ENCODE assay signal across 15 cellular contexts in genomic region chr10:97511711-97512445, GRCh38. TPM values are rescaled to one million over a fixed set of nuclear protein-coding genes. Genes with fewer than 3 reads are reported as not detected.
DNase-seq lines count a peak whose midpoint lies in the region; ATAC-seq and TF ChIP-seq lines count a peak whose summit lies in the region.
"Had no signal": no experiment of that assay in that cellular context is flagged by ENCODE, and none has a peak within 500 bp of the region (broad histone marks: within the 10 kb centered on the region; RNA-seq: fewer than 3 reads in every experiment).

No MANE protein-coding gene starts in this region.

- H3K27ac Mint-ChIP-seq in WTC11 (peak overlapping the region; percentile 14; the same call in 1 of the 2 replicates), endodermal cell (no peak overlapping the region)
- H3K27ac Mint-ChIP-seq in activated T-cell treated with anti-CD3 and anti-CD28 coated beads, Interleukin-2, amount 50 U/mL, for 72 hours: no peak overlapping the region
- H3K27ac Mint-ChIP-seq: CD14-positive monocyte had no signal

- H3K4me2 ChIP-seq in mammary epithelial cell (ENCODE audit: insufficient read depth, low read depth, low read length): no peak overlapping the region
- H3K4me2 ChIP-seq: KMS-11 had no signal

- in situ Hi-C loops in mammary epithelial cell (cut with MboI; ENCODE audit: low sequenced_read_pairs in 2 of 2): no loop called here

- CTCF ChIA-PET in WTC11 (lab: Charles Lee): interaction anchor here (0.8 to 1.6 kb wide), 5 partner anchors 23 to 60 kb away, joined by 3 to 7 read pairs (median 3); partner anchors contain the start of gene ANKRD2
- CTCF ChIA-PET in mammary epithelial cell (lab: Charles Lee; ENCODE audit: low non-redundant PET): no interaction called here

- H3K27ac ChIP-seq in gastroesophageal sphincter (no peak overlapping the region), sigmoid colon (peak overlapping the region in 3 of 4 donors; percentile 44 to 46 (median 45)), mammary epithelial cell (ENCODE audit: insufficient read depth, low read depth, low read length) (no peak overlapping the region), endodermal cell (ENCODE audit: low read depth, low read length) (no peak overlapping the region)
- H3K27ac ChIP-seq: KMS-11 had no signal

- DNase-seq in WTC11 (ENCODE audit: low spot score): no peak
- DNase-seq in left lobe of liver (ENCODE audit: low spot score): peak; percentile 55
- no peak for DNase-seq in sigmoid colon
- DNase-seq in GM20000 (ENCODE audit: low spot score): no peak
- DNase-seq in activated T-cell treated with anti-CD3 and anti-CD28 coated beads, Interleukin-2, amount 50 U/mL, for 72 hours: no peak
- DNase-seq in mammary epithelial cell: no peak
- no peak for DNase-seq in endodermal cell
- DNase-seq: ACHN, AML-193, NCI-H146, NCI-H2081, NCI-H82 had no signal

- H3K4me1 ChIP-seq in gastroesophageal sphincter: peaks cover 0 to 26% (median 0%) of the 10 kb centered on the region in 3 donors
- peaks cover 0 to 22% (median 16%) of the 10 kb centered on the region in 4 donors for H3K4me1 ChIP-seq in sigmoid colon
- peaks cover 3% of the 10 kb centered on the region for H3K4me1 ChIP-seq in mammary epithelial cell (ENCODE audit: insufficient read depth, low read length)
- peaks cover 7% of the 10 kb centered on the region for H3K4me1 ChIP-seq in endodermal cell (ENCODE audit: control insufficient read depth, insufficient read depth, low read length)

- TF ChIP-seq CTCF in WTC11 (IDR thresholded peaks at IDR 0.05) (no peak), gastroesophageal sphincter (IDR thresholded peaks at IDR 0.05) (no peak), sigmoid colon (IDR thresholded peaks at IDR 0.05) (no peak), GM20000 (IDR thresholded peaks at IDR 0.05; ENCODE audit: extremely low read depth, missing control alignments) (no peak), mammary epithelial cell (conservative IDR thresholded peaks at IDR 0.05 in 1 of 2, IDR thresholded peaks at IDR 0.05 in 1 of 2; ENCODE audit: extremely low read depth in 1 of 2, insufficient read depth in 1 of 2, low read depth in 1 of 2, low read length in 2 of 2) (no peak), endodermal cell (conservative IDR thresholded peaks at IDR 0.05) (no peak)

- POLR2A ChIA-PET in WTC11 (lab: Charles Lee): interaction anchor here (1.6 kb wide), 1 partner anchor 13 kb away, joined by 4 read pairs; the partner anchor contains the start of gene UBTD1

- H3K36me3 Mint-ChIP-seq in WTC11 (no peaks in the 10 kb centered on the region), endodermal cell (ENCODE audit: low read depth) (no peaks in the 10 kb centered on the region)
- no peaks in the 10 kb centered on the region for H3K36me3 Mint-ChIP-seq in activated T-cell treated with anti-CD3 and anti-CD28 coated beads, Interleukin-2, amount 50 U/mL, for 72 hours (ENCODE audit: insufficient read depth in 2 of 2)

- no peak for ATAC-seq in WTC11
- peak; percentile 57 for ATAC-seq in gastroesophageal sphincter
- ATAC-seq in left lobe of liver: peak; percentile 62
- no peak for ATAC-seq in activated T-cell treated with anti-CD3 and anti-CD28 coated beads, Interleukin-2, amount 50 U/mL, for 72 hours (replicated peaks in 1 of 2)

- 40% methylated on average over 1 of the region's 3 CpGs for WGBS in gastroesophageal sphincter (ENCODE audit: low coverage in 1 of 2), 2 donors
- 77 to 90% methylated on average over 3 of the region's 3 CpGs for WGBS in sigmoid colon, 2 donors
- WGBS in mammary epithelial cell (ENCODE audit: low coverage, missing lambda C conversion rate): 100% methylated on average over 3 of the region's 3 CpGs
- 80 to 88% methylated on average over 1 to 2 of the region's 3 CpGs for WGBS in endodermal cell (ENCODE audit: insufficient coverage in 1 of 2, insufficient read length in 1 of 2), 2 experiments

- H3K36me3 ChIP-seq in gastroesophageal sphincter: no peaks in the 10 kb centered on the region
- H3K36me3 ChIP-seq in sigmoid colon: no peaks in the 10 kb centered on the region
- no peaks in the 10 kb centered on the region for H3K36me3 ChIP-seq in mammary epithelial cell (ENCODE audit: insufficient read depth, low read length)
- no peaks in the 10 kb centered on the region for H3K36me3 ChIP-seq in endodermal cell (ENCODE audit: control insufficient read depth, insufficient read depth, low read length)

- intact Hi-C loops in sigmoid colon (cut with DNase I): no loop called here
- intact Hi-C loops in mammary epithelial cell (cut with micrococcal nuclease): no loop called here

- H2AFZ ChIP-seq in mammary epithelial cell (ENCODE audit: low read depth, low read length): no peak overlapping the region

- H3K79me2 ChIP-seq in mammary epithelial cell (ENCODE audit: insufficient read depth, low read length): peaks cover 92% of the 10 kb centered on the region

- no peaks in the 10 kb centered on the region for H3K9me3 ChIP-seq in gastroesophageal sphincter
- no peaks in the 10 kb centered on the region for H3K9me3 ChIP-seq in sigmoid colon
- no peaks in the 10 kb centered on the region for H3K9me3 ChIP-seq in mammary epithelial cell (replicated peaks; ENCODE audit: insufficient read depth, low read length)
- H3K9me3 ChIP-seq in endodermal cell (ENCODE audit: control insufficient read depth, low read length): no peaks in the 10 kb centered on the region

- dilution Hi-C loops in mammary epithelial cell (cut with HindIII; ENCODE audit: low sequenced_read_pairs): loop anchor here (5.0 kb wide), 1 partner anchor 35 kb away; no protein-coding TSS in a partner anchor

- TF ChIP-seq POLR2A in gastroesophageal sphincter (IDR thresholded peaks at IDR 0.05): no peak
- no peak for TF ChIP-seq POLR2A in sigmoid colon (IDR thresholded peaks at IDR 0.05)

- H3K27me3 ChIP-seq in gastroesophageal sphincter (no peaks in the 10 kb centered on the region), sigmoid colon (no peaks in the 10 kb centered on the region), mammary epithelial cell (ENCODE audit: insufficient read depth, low read length) (no peaks in the 10 kb centered on the region), endodermal cell (ENCODE audit: control insufficient read depth, insufficient read depth, low read length, poor library complexity, severe bottlenecking) (no peaks in the 10 kb centered on the region)

- TF ChIP-seq EP300 in gastroesophageal sphincter (IDR thresholded peaks at IDR 0.05) (no peak), sigmoid colon (IDR thresholded peaks at IDR 0.05) (no peak)

- H3K9ac ChIP-seq in mammary epithelial cell (ENCODE audit: insufficient read depth, low read length) (no peak overlapping the region), endodermal cell (ENCODE audit: extremely low read depth, low read length, poor library complexity, severe bottlenecking) (no peak overlapping the region)
- H3K9ac ChIP-seq: KMS-11 had no signal

- no peaks in the 10 kb centered on the region for H3K9me3 Mint-ChIP-seq in WTC11
- no peaks in the 10 kb centered on the region for H3K9me3 Mint-ChIP-seq in activated T-cell treated with anti-CD3 and anti-CD28 coated beads, Interleukin-2, amount 50 U/mL, for 72 hours
- H3K9me3 Mint-ChIP-seq in endodermal cell: no peaks in the 10 kb centered on the region
- H3K9me3 Mint-ChIP-seq: CD14-positive monocyte had no signal

- H4K20me1 ChIP-seq in mammary epithelial cell (ENCODE audit: insufficient read depth, low read length): no peaks in the 10 kb centered on the region

- H3K4me1 Mint-ChIP-seq in WTC11 (peaks cover 33% of the 10 kb centered on the region), endodermal cell (peaks cover 16% of the 10 kb centered on the region)
- no peaks in the 10 kb centered on the region for H3K4me1 Mint-ChIP-seq in activated T-cell treated with anti-CD3 and anti-CD28 coated beads, Interleukin-2, amount 50 U/mL, for 72 hours (ENCODE audit: low read depth)

- H3K4me3 ChIP-seq in gastroesophageal sphincter (no peak overlapping the region), sigmoid colon (no peak overlapping the region), mammary epithelial cell (replicated peaks in 1 of 3; ENCODE audit: insufficient read depth in 1 of 3, low read depth in 2 of 3, low read length in 3 of 3) (no peak overlapping the region), endodermal cell (ENCODE audit: low read length) (no peak overlapping the region)

- H3K27me3 Mint-ChIP-seq in WTC11 (ENCODE audit: low read depth) (no peaks in the 10 kb centered on the region), endodermal cell (ENCODE audit: insufficient read depth) (no peaks in the 10 kb centered on the region)
- H3K27me3 Mint-ChIP-seq in activated T-cell treated with anti-CD3 and anti-CD28 coated beads, Interleukin-2, amount 50 U/mL, for 72 hours (ENCODE audit: low read depth): no peaks in the 10 kb centered on the region

- H3K4me3 Mint-ChIP-seq in WTC11 (no peak overlapping the region), endodermal cell (no peak overlapping the region)
- no peak overlapping the region for H3K4me3 Mint-ChIP-seq in activated T-cell treated with anti-CD3 and anti-CD28 coated beads, Interleukin-2, amount 50 U/mL, for 72 hours
- H3K4me3 Mint-ChIP-seq: CD14-positive monocyte had no signal

- no TSS peak for BruUV-seq in mammary epithelial cell (replicated peaks; lab: Mats Ljungman, UMichigan)

TF ChIP-seq in WTC11, 78 proteins besides CTCF, POLR2A, EP300 and RAD21 (continues in another document):
- TF ChIP-seq JUN (CRISPR knock-in tag; IDR thresholded peaks at IDR 0.05) (no peak), SMAD3 (CRISPR knock-in tag; IDR thresholded peaks at IDR 0.05; ENCODE audit: borderline replicate concordance) (no peak)

RNA-seq across cellular contexts. Expression of gene UBTD1, which starts 13.2 kb away (rescaled TPM):
- total RNA-seq in WTC11 (2021): 29.1 to 35.7 TPM (median 31.2 TPM) in 3 replicates
- 10 to 100 TPM in 1 of 4 donors, 1 to 10 TPM in 3; 2.9 to 16.2 (median 8.9) TPM for total RNA-seq in gastroesophageal sphincter
- 7.1 TPM for total RNA-seq in left lobe of liver
- 1 to 10 TPM; 4.3 to 7.9 (median 7.4) TPM for total RNA-seq in sigmoid colon
- 1 to 10 TPM; 2.3 to 5.9 (median 5.4) TPM for polyA plus RNA-seq in sigmoid colon
- 1 to 10 TPM; 3.7 to 4.1 TPM for total RNA-seq in activated T-cell treated with anti-CD3 and anti-CD28 coated beads, Interleukin-2, amount 50 U/mL, for 72 hours
- total RNA-seq in mammary epithelial cell: 10 to 100 TPM; 21.4 to 30.0 TPM
- 27.4 TPM for polyA plus RNA-seq in mammary epithelial cell
- polyA minus RNA-seq in mammary epithelial cell: 12.2 TPM
- total RNA-seq in endodermal cell: 10 to 100 TPM; 19.1 to 19.3 TPM
- 11.7 TPM for polyA plus RNA-seq in endodermal cell (2013, experiment 1 of 2)
- polyA plus RNA-seq in endodermal cell (2013, experiment 2 of 2): 12.2 TPM

RNA-seq across cellular contexts. Expression of gene MMS19, which starts 13.7 kb away (rescaled TPM):
- total RNA-seq in WTC11 (2021) (135 to 153 TPM (median 141 TPM) in 3 replicates), gastroesophageal sphincter (10 to 100 TPM; 44.3 to 75.8 (median 51.8) TPM), left lobe of liver (20.7 TPM), sigmoid colon (10 to 100 TPM; 37.9 to 79.8 (median 57.9) TPM), mammary epithelial cell (10 to 100 TPM; 69.7 to 74.2 TPM), endodermal cell (10 to 100 TPM; 84.2 to 98.8 TPM)
- polyA plus RNA-seq in sigmoid colon (10 to 100 TPM; 29.4 to 48.9 (median 34.2) TPM), mammary epithelial cell (86.2 TPM)
- total RNA-seq in activated T-cell treated with anti-CD3 and anti-CD28 coated beads, Interleukin-2, amount 50 U/mL, for 72 hours: 100 to 1,000 TPM in 1 of 2 donors, 10 to 100 TPM in 1; 92.2 to 113 TPM
- polyA minus RNA-seq in mammary epithelial cell: 104 TPM
- polyA plus RNA-seq in endodermal cell (2013, experiment 1 of 2): 103 TPM
- 84.0 TPM for polyA plus RNA-seq in endodermal cell (2013, experiment 2 of 2)

Comparison
In these comparisons a context has a peak if more than half of its experiments do, and no peak if none do; other contexts are left out.
1. ATAC-seq: peak in gastroesophageal sphincter (single experiment) and left lobe of liver (single experiment); none in WTC11 (single experiment) and activated T-cell treated with anti-CD3 and anti-CD28 coated beads, Interleukin-2, amount 50 U/mL, for 72 hours (0 of 2).
2. H3K27ac ChIP-seq: peak in sigmoid colon (3 of 4); none in gastroesophageal sphincter (0 of 4), mammary epithelial cell (single experiment) and endodermal cell (single experiment).